ENCODE assay signal across 11 cellular contexts in the genomic region with DNA sequence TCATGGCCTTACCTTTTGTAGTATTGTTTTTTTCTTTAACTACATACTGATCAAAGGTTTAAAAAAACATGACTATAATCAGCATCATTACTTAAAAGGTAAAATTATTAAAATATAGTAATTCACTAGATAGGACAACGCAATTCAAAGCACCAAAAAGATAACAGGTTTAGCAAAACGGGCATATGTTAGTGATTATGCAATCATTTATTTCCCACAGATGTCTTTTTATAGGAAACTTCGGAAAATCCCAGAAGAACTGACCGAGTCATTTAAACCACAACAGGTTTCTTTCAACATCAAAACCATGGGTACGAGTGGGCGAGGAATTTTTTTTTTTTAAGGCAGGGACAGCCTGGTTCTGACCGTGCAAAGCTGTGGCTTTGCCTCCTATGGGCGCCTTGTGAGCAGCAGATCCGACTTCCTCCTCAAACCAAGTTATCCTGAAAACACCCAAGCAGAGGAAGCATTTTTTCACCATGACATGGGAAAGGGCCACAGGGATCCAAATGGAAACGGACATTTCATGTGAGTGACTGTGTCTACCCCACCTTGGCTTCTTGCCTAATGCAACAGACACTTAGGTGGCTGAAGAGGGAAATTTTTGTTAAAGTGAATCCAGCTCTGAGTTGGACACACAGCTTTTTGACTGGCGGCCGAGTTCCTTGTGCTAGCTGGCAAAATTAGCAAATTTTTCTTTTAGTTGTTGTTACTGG.
DNase-seq lines count a peak whose midpoint lies in the region; ATAC-seq and TF ChIP-seq lines count a peak whose summit lies in the region.
"Had no signal": no experiment of that assay in that cellular context is flagged by ENCODE, and none has a peak within 500 bp of the region (broad histone marks: within the 10 kb centered on the region; RNA-seq: fewer than 3 reads in every experiment).

No MANE protein-coding gene starts in this region.

- H3K36me3 Mint-ChIP-seq in mesothelial cell of epicardium, result no peaks in the 10 kb centered on the region
- H3K36me3 Mint-ChIP-seq in WTC11, result no peaks in the 10 kb centered on the region
- H3K36me3 Mint-ChIP-seq: immature natural killer cell had no signal

- H3K4me1 Mint-ChIP-seq in mesothelial cell of epicardium (peaks cover 17% of the 10 kb centered on the region), WTC11 (peaks cover 5% of the 10 kb centered on the region)
- no peaks in the 10 kb centered on the region for H3K4me1 Mint-ChIP-seq in stimulated activated naive CD8-positive, alpha-beta T cell treated with anti-CD3 and anti-CD28 coated beads, Interleukin-15, amount 100 ng/mL, for 72 hours
- H3K4me1 Mint-ChIP-seq: immature natural killer cell had no signal

- H3K27ac Mint-ChIP-seq in mesothelial cell of epicardium (peak overlapping the region; percentile 63), WTC11 (no peak overlapping the region)
- no peak overlapping the region for H3K27ac Mint-ChIP-seq in stimulated activated naive CD8-positive, alpha-beta T cell treated with anti-CD3 and anti-CD28 coated beads, Interleukin-15, amount 100 ng/mL, for 72 hours
- H3K27ac Mint-ChIP-seq: immature natural killer cell had no signal

- H3K4me3 Mint-ChIP-seq in mesothelial cell of epicardium (no peak overlapping the region), WTC11 (no peak overlapping the region)
- no peak overlapping the region for H3K4me3 Mint-ChIP-seq in stimulated activated naive CD8-positive, alpha-beta T cell treated with anti-CD3 and anti-CD28 coated beads, Interleukin-15, amount 100 ng/mL, for 72 hours
- H3K4me3 Mint-ChIP-seq: immature natural killer cell had no signal

- H3K9me3 Mint-ChIP-seq in mesothelial cell of epicardium (no peaks in the 10 kb centered on the region), WTC11 (peaks cover 3% of the 10 kb centered on the region; the same call in 1 of the 2 replicates)
- no peaks in the 10 kb centered on the region for H3K9me3 Mint-ChIP-seq in stimulated activated naive CD8-positive, alpha-beta T cell treated with anti-CD3 and anti-CD28 coated beads, Interleukin-15, amount 100 ng/mL, for 72 hours

- H3K4me3 ChIP-seq in AG09309 (ENCODE audit: control insufficient read depth, low read depth, low read length), result no peak overlapping the region; the same call in 1 of the 2 replicates
- H3K4me3 ChIP-seq in epithelial cell of esophagus (ENCODE audit: low read length), result no peak overlapping the region

- TF ChIP-seq CTCF in AG09309 (IDR thresholded peaks at IDR 0.05; ENCODE audit: control insufficient read depth, insufficient read depth, low read depth, low read length, missing control alignments) (peak; percentile 3), epithelial cell of esophagus (IDR thresholded peaks at IDR 0.05; ENCODE audit: insufficient read depth, low read depth, low read length, missing control alignments) (no peak), mesothelial cell of epicardium (IDR thresholded peaks at IDR 0.05; ENCODE audit: unreplicated experiment) (no peak), WTC11 (IDR thresholded peaks at IDR 0.05) (no peak)

- CTCF ChIA-PET in WTC11 (lab: Charles Lee), result no interaction called here

- POLR2A ChIA-PET in WTC11 (lab: Charles Lee), result no interaction called here

- ATAC-seq in GM19467 (IDR thresholded peaks at IDR 0.05; ENCODE audit: unreplicated experiment) (no peak), WTC11 (no peak)
- ATAC-seq in stimulated activated naive CD8-positive, alpha-beta T cell treated with anti-CD3 and anti-CD28 coated beads, Interleukin-15, amount 100 ng/mL, for 72 hours, result no peak

- DNase-seq in AG09309 (ENCODE audit: low read depth) (peak; percentile 98), NCI-H226 (peak; percentile 95), epithelial cell of esophagus (ENCODE audit: low read depth) (peak; percentile 95), mesothelial cell of epicardium (ENCODE audit: low spot score in 2 of 2, unreplicated experiment in 2 of 2) (no peak), NCI-H1436 treated with DMSO at 0.1 percent for 48 hours (lab: John Stamatoyannopoulos, UW) (no peak), WTC11 (ENCODE audit: low spot score) (no peak)
- DNase-seq in stimulated activated naive CD8-positive, alpha-beta T cell treated with anti-CD3 and anti-CD28 coated beads, Interleukin-15, amount 100 ng/mL, for 72 hours, result no peak
- DNase-seq: immature natural killer cell; KG1; stimulated activated CD4-positive, alpha-beta T cell treated with anti-CD3 and anti-CD28 coated beads, Interleukin-2, amount 100 ng/mL, for 24 hours had no signal

- H3K27me3 Mint-ChIP-seq in mesothelial cell of epicardium (ENCODE audit: low read depth) (no peaks in the 10 kb centered on the region), WTC11 (ENCODE audit: low read depth) (no peaks in the 10 kb centered on the region)
- H3K27me3 Mint-ChIP-seq in stimulated activated naive CD8-positive, alpha-beta T cell treated with anti-CD3 and anti-CD28 coated beads, Interleukin-15, amount 100 ng/mL, for 72 hours, result no peaks in the 10 kb centered on the region

TF ChIP-seq in WTC11, 78 proteins besides CTCF, POLR2A, EP300 and RAD21:
- no peak for TF ChIP-seq NFE2L1 (CRISPR knock-in tag; IDR thresholded peaks at IDR 0.05)
- TF ChIP-seq, protein P1, sequence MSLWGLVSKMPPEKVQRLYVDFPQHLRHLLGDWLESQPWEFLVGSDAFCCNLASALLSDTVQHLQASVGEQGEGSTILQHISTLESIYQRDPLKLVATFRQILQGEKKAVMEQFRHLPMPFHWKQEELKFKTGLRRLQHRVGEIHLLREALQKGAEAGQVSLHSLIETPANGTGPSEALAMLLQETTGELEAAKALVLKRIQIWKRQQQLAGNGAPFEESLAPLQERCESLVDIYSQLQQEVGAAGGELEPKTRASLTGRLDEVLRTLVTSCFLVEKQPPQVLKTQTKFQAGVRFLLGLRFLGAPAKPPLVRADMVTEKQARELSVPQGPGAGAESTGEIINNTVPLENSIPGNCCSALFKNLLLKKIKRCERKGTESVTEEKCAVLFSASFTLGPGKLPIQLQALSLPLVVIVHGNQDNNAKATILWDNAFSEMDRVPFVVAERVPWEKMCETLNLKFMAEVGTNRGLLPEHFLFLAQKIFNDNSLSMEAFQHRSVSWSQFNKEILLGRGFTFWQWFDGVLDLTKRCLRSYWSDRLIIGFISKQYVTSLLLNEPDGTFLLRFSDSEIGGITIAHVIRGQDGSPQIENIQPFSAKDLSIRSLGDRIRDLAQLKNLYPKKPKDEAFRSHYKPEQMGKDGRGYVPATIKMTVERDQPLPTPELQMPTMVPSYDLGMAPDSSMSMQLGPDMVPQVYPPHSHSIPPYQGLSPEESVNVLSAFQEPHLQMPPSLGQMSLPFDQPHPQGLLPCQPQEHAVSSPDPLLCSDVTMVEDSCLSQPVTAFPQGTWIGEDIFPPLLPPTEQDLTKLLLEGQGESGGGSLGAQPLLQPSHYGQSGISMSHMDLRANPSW (CRISPR knock-in tag; conservative IDR thresholded peaks at IDR 0.05; ENCODE audit: low read depth), result no peak
- no peak for TF ChIP-seq MAX (CRISPR knock-in tag; IDR thresholded peaks at IDR 0.05)
- no peak for TF ChIP-seq CREM (CRISPR knock-in tag; IDR thresholded peaks at IDR 0.05)
- TF ChIP-seq JAZF1 (CRISPR knock-in tag; IDR thresholded peaks at IDR 0.05), result no peak
- TF ChIP-seq RELA (CRISPR knock-in tag; IDR thresholded peaks at IDR 0.05; ENCODE audit: borderline replicate concordance), result no peak

Comparison
In these comparisons a context has a peak if more than half of its experiments do, and no peak if none do; other contexts are left out.
1. DNase-seq: peak in AG09309 (single experiment), NCI-H226 (single experiment) and epithelial cell of esophagus (single experiment); none in mesothelial cell of epicardium (0 of 2), NCI-H1436 treated with DMSO at 0.1 percent for 48 hours (single experiment), WTC11 (single experiment) and stimulated activated naive CD8-positive, alpha-beta T cell treated with anti-CD3 and anti-CD28 coated beads, Interleukin-15, amount 100 ng/mL, for 72 hours (0 of 2).